In the genomic region with DNA sequence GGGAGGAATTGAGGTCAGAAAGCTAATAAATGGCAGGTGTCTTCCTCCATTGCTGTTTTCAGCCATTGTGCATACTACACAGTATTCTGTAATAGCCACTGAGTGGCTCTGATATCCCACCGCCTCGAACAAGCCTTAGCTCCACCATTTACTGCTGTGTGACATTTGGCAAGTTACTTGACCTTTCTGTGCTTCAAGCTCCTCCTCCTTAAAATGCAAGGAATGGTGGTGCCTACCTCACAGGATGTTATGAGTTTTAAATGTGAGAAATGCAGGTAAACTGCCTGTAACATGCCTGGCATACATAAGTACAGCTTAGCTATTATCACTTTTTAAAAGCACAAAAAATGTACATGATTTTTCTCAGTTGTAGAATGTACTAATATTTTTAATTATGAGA, we compare ENCODE assay signal across 22 cellular contexts.
"Had no signal": no experiment of that assay in that cellular context is flagged by ENCODE, and none has a peak within 500 bp of the region (broad histone marks: within the 10 kb centered on the region; RNA-seq: fewer than 3 reads in every experiment).

No MANE protein-coding gene starts in this region.

- H2AFZ ChIP-seq: neural progenitor cell had no signal

- H3K9me3 ChIP-seq: left ventricle myocardium inferior, lower lobe of right lung, ovary, right atrium auricular region, stomach, thoracic aorta, transverse colon had no signal

- H3K4me1 ChIP-seq: left ventricle myocardium inferior had no signal

- H3K9ac ChIP-seq: neural progenitor cell had no signal

- DNase-seq: effector CD8-positive, alpha-beta T cell; immature natural killer cell; left cardiac atrium; left ventricle myocardium inferior; lower lobe of right lung; midbrain; nucleus accumbens; ovary; small intestine; stimulated activated CD4-positive, alpha-beta T cell treated with anti-CD3 and anti-CD28 coated beads, Interleukin-12 subunit alpha, Interleukin-12 subunit beta, amount 100 ng/mL, for 4 hours; stimulated activated naive CD4-positive, alpha-beta T cell; stomach; substantia nigra; transverse colon had no signal

- H3K4me2 ChIP-seq: neural progenitor cell had no signal

- H3K27me3 ChIP-seq: neural progenitor cell, ovary, right atrium auricular region, stomach, transverse colon had no signal

- H3K4me3 ChIP-seq: coronary artery, left ventricle myocardium inferior, lower lobe of right lung, neural progenitor cell, ovary, right atrium auricular region, stomach, thoracic aorta, transverse colon had no signal

- H3K36me3 ChIP-seq: lower lobe of right lung, neural progenitor cell, ovary, right atrium auricular region, thoracic aorta, transverse colon had no signal

- H3K27ac ChIP-seq: coronary artery, left ventricle myocardium inferior, lower lobe of right lung, neural progenitor cell, ovary, right atrium auricular region, thoracic aorta had no signal

- FAIRE-seq: endometrium, keratinocyte, small intestine had no signal

- ATAC-seq: esophagus mucosa; left cardiac atrium; lower lobe of right lung; natural killer cell treated with Interleukin-12 subunit alpha and Interleukin-12 subunit beta and Interleukin-15 and Interleukin-18, amount 100 ng/mL, for 72 hours had no signal
